Comparison of ENCODE assay signal across 17 cellular contexts in genomic region chr16:1163567-1164055, GRCh38. TPM values are rescaled to one million over a fixed set of nuclear protein-coding genes. Genes with fewer than 3 reads are reported as not detected.
DNase-seq lines count a peak whose midpoint lies in the region; ATAC-seq lines count a peak whose summit lies in the region.
"Had no signal": no experiment of that assay in that cellular context is flagged by ENCODE, and none has a peak within 500 bp of the region (broad histone marks: within the 10 kb centered on the region; RNA-seq: fewer than 3 reads in every experiment).

No MANE protein-coding gene starts in this region.

- DNase-seq in Ammon's horn (ENCODE audit: low spot score) (peak; percentile 40), HT1080 (ENCODE audit: low read depth) (peak; percentile 55), SW480 (ENCODE audit: low spot score) (peak; percentile 73), medulla oblongata (ENCODE audit: extremely low spot score) (peak; percentile 51), T-helper 1 cell (no peak), Karpas-422 (no peak)
- DNase-seq: activated CD4-positive, alpha-beta T cell treated with anti-CD3 and anti-CD28 coated beads, Interleukin-2, amount 50 U/mL, for 4 hours; DMS79; effector memory CD4-positive, alpha-beta T cell; foreskin keratinocyte; stimulated activated CD4-positive, alpha-beta T cell treated with anti-CD3 and anti-CD28 coated beads, Interleukin-1b, Interleukin-23, amount 100 ng/mL, for 48 hours; stimulated activated CD8-positive, alpha-beta memory T cell treated with anti-CD3 and anti-CD28 coated beads, Interleukin-4, amount 100 ng/mL, for 48 hours had no signal

- H3K27me3 ChIP-seq in Karpas-422 (ENCODE audit: low read length) = no peaks in the 10 kb centered on the region

- no peaks in the 10 kb centered on the region for H3K9me2 ChIP-seq in Karpas-422 (replicated peaks; ENCODE audit: insufficient read depth, low read length)

- H3K9ac ChIP-seq in Karpas-422 (ENCODE audit: low read length) = no peak overlapping the region

- H3K9me3 ChIP-seq in Karpas-422 (ENCODE audit: low read length) = no peaks in the 10 kb centered on the region
- H3K9me3 ChIP-seq: prostate gland, tibial nerve had no signal

- H3K4me1 ChIP-seq in Karpas-422 (ENCODE audit: low read length) = no peaks in the 10 kb centered on the region
- H3K4me1 ChIP-seq: foreskin keratinocyte, tibial nerve had no signal

- no peak overlapping the region for H2AFZ ChIP-seq in Karpas-422 (ENCODE audit: low read length)

- no peaks in the 10 kb centered on the region for H4K20me1 ChIP-seq in Karpas-422 (ENCODE audit: insufficient read depth, low read depth, low read length)

- ATAC-seq in GM21381 (IDR thresholded peaks at IDR 0.05; ENCODE audit: unreplicated experiment) (no peak), GM19324 (IDR thresholded peaks at IDR 0.05; ENCODE audit: low FRiP score, unreplicated experiment) (no peak)
- ATAC-seq: foreskin keratinocyte had no signal

- H3K4me2 ChIP-seq in Karpas-422 (ENCODE audit: low read depth, low read length, poor library complexity, severe bottlenecking) = no peak overlapping the region

- no peaks in the 10 kb centered on the region for H3K79me2 ChIP-seq in Karpas-422 (ENCODE audit: low read length)

- H3K27ac ChIP-seq in Karpas-422 (ENCODE audit: low read length) = no peak overlapping the region
- H3K27ac ChIP-seq: foreskin keratinocyte, prostate gland, tibial nerve had no signal

- H3K4me3 ChIP-seq in Karpas-422 (ENCODE audit: low read length) = no peak overlapping the region
- H3K4me3 ChIP-seq: prostate gland, tibial nerve had no signal

- no peaks in the 10 kb centered on the region for H3K36me3 ChIP-seq in Karpas-422 (ENCODE audit: insufficient read depth, low read length)
- H3K36me3 ChIP-seq: prostate gland, tibial nerve had no signal

RNA-seq across cellular contexts. Expression of gene CACNA1H, which starts 10.7 kb away (rescaled TPM):
- total RNA-seq in HT1080 (2014; rRNA removed; shearing (Covaris generic)) = not detected in 2 replicates
- polyA plus RNA-seq in HT1080 (2015; cell fraction: cytosol; rRNA removed) = not detected in 2 replicates
- not detected in 2 replicates for polyA plus RNA-seq in HT1080 (2015; cell fraction: nucleus; rRNA removed)
- total RNA-seq in Karpas-422 (2014; rRNA removed; shearing (Covaris generic); ENCODE audit: low replicate concordance) = not detected in 2 replicates
- total RNA-seq: foreskin keratinocyte had no signal
- polyA plus RNA-seq: foreskin keratinocyte, keratinocyte had no signal

Comparison
In these comparisons a context has a peak if more than half of its experiments do, and no peak if none do; other contexts are left out.
1. DNase-seq: peak in Ammon's horn (single experiment), HT1080 (single experiment), SW480 (single experiment) and medulla oblongata (single experiment); none in T-helper 1 cell (0 of 5) and Karpas-422 (single experiment).